ENCODE assay signal across 14 cellular contexts in genomic region chrX:118188977-118189376, GRCh38.
DNase-seq lines count a peak whose midpoint lies in the region; ATAC-seq, FAIRE-seq and TF ChIP-seq lines count a peak whose summit lies in the region.
"Had no signal": no experiment of that assay in that cellular context is flagged by ENCODE, and none has a peak within 500 bp of the region (broad histone marks: within the 10 kb centered on the region; RNA-seq: fewer than 3 reads in every experiment).

No MANE protein-coding gene starts in this region.

- POLR2A ChIA-PET in HepG2 (lab: Yijun Ruan, JAX): no interaction called here

- H3K4me3 ChIP-seq in BLaER1 treated with 17β-estradiol and CSF1 and Interleukin-3, amounts not matched to agents 10 nM and 100 nM: no peak overlapping the region
- H3K4me3 ChIP-seq in fibroblast of the aortic adventitia (ENCODE audit: low read depth, low read length) (no peak overlapping the region), smooth muscle cell (no peak overlapping the region), HepG2 (replicated peaks in 1 of 3; ENCODE audit: insufficient read depth in 1 of 3, low read depth in 2 of 3, low read length in 3 of 3) (no peak overlapping the region)
- H3K4me3 ChIP-seq: GM23248 had no signal

- no peak for TF ChIP-seq RAD21 in HepG2 (CRISPR knock-in tag; IDR thresholded peaks at IDR 0.05)

- H3K36me3 ChIP-seq in BLaER1 treated with 17β-estradiol and CSF1 and Interleukin-3, amounts not matched to agents 10 nM and 100 nM: no peaks in the 10 kb centered on the region
- H3K36me3 ChIP-seq in smooth muscle cell (ENCODE audit: low read depth): no peaks in the 10 kb centered on the region
- H3K36me3 ChIP-seq in HepG2 (replicated peaks in 1 of 2; ENCODE audit: control insufficient read depth in 1 of 2, insufficient read depth in 2 of 2, low read length in 2 of 2): no peaks in the 10 kb centered on the region

- H4K20me1 ChIP-seq in BLaER1 treated with 17β-estradiol and CSF1 and Interleukin-3, amounts not matched to agents 10 nM and 100 nM: no peaks in the 10 kb centered on the region
- H4K20me1 ChIP-seq in smooth muscle cell (ENCODE audit: low read depth) (no peaks in the 10 kb centered on the region), HepG2 (ENCODE audit: insufficient read depth, low read length) (no peaks in the 10 kb centered on the region)

- peaks cover 0 to 14% (median 5%) of the 10 kb centered on the region in 11 experiments; a peak in 5 of 22 replicates for H3K9me3 ChIP-seq in BLaER1 treated with 17β-estradiol and CSF1 and Interleukin-3, amounts not matched to agents 10 nM and 100 nM (replicated peaks in 1 of 11)
- H3K9me3 ChIP-seq in smooth muscle cell (replicated peaks; ENCODE audit: low read depth): no peaks in the 10 kb centered on the region
- no peaks in the 10 kb centered on the region for H3K9me3 ChIP-seq in HepG2 (ENCODE audit: low read length)

- peaks cover 0 to 34% (median 23%) of the 10 kb centered on the region in 10 experiments; a peak in 15 of 20 replicates for H3K4me1 ChIP-seq in BLaER1 treated with 17β-estradiol and CSF1 and Interleukin-3, amounts not matched to agents 10 nM and 100 nM
- H3K4me1 ChIP-seq in smooth muscle cell (ENCODE audit: low read depth) (no peaks in the 10 kb centered on the region), HepG2 (ENCODE audit: insufficient read depth, low read length) (no peaks in the 10 kb centered on the region)

- ATAC-seq in GM21529 (IDR thresholded peaks at IDR 0.05; ENCODE audit: unreplicated experiment): no peak
- no peak for ATAC-seq in HepG2

- no peaks in the 10 kb centered on the region for H3F3A ChIP-seq in smooth muscle cell (ENCODE audit: low read depth)

- CTCF ChIA-PET in HepG2 (lab: Yijun Ruan, JAX; ENCODE audit: low intra/inter-chr PET ratio, low total read pairs): no interaction called here

- no peak for TF ChIP-seq CTCF in fibroblast of the aortic adventitia (IDR thresholded peaks at IDR 0.05; ENCODE audit: insufficient read depth, low read length)
- no peak for TF ChIP-seq CTCF in smooth muscle cell (IDR thresholded peaks at IDR 0.05; ENCODE audit: borderline replicate concordance, insufficient read depth, poor library complexity, severe bottlenecking)
- no peak for TF ChIP-seq CTCF in HepG2 (CRISPR knock-in tag; IDR thresholded peaks at IDR 0.05)

- no TSS peak for BruUV-seq in HepG2 (replicated peaks; lab: Mats Ljungman, UMichigan)

- H3K4me2 ChIP-seq in BLaER1 treated with 17β-estradiol and CSF1 and Interleukin-3, amounts not matched to agents 10 nM and 100 nM: peak overlapping the region in 9 of 11 experiments; percentile 13 to 81 (median 49); a peak in 14 of 22 replicates
- H3K4me2 ChIP-seq in smooth muscle cell (no peak overlapping the region), HepG2 (ENCODE audit: low read depth, low read length) (no peak overlapping the region)

- no peak overlapping the region for H3K27ac ChIP-seq in BLaER1 treated with 17β-estradiol and CSF1 and Interleukin-3, amounts not matched to agents 10 nM and 100 nM
- H3K27ac ChIP-seq in smooth muscle cell (ENCODE audit: low read depth) (no peak overlapping the region), HepG2 (ENCODE audit: extremely low read length, insufficient read depth, low read length) (no peak overlapping the region)
- H3K27ac ChIP-seq: GM23248, HL-60 had no signal

- FAIRE-seq in GM12892 (lab: Jason Lieb, UNC) (peak; percentile 67), HepG2 (lab: Jason Lieb, UNC) (no peak)
- FAIRE-seq: frontal cortex had no signal

- WGBS in smooth muscle cell (ENCODE audit: low lambda C conversion rate): 19% methylated on average over 3 of the region's 3 CpGs
- 4% methylated on average over 3 of the region's 3 CpGs for WGBS in HepG2 (ENCODE audit: low lambda C conversion rate)

- TF ChIP-seq EP300 in HepG2 (IDR thresholded peaks at IDR 0.05; ENCODE audit: low read depth in 2 of 2, low read length in 2 of 2) (no peak), HepG2 (CRISPR knock-in tag; IDR thresholded peaks at IDR 0.05; ENCODE audit: borderline replicate concordance) (no peak)

- H2AFZ ChIP-seq in smooth muscle cell (ENCODE audit: low read depth) (no peak overlapping the region), HepG2 (ENCODE audit: low read length) (no peak overlapping the region)
- H2AFZ ChIP-seq: GM23248 had no signal

- TF ChIP-seq POLR2A in GM12892 (IDR thresholded peaks at IDR 0.05; ENCODE audit: low read depth, low read length) (no peak), HepG2 (IDR thresholded peaks at IDR 0.05; ENCODE audit: insufficient read depth in 1 of 2, low read depth in 2 of 2, low read length in 2 of 2) (no peak)

- peaks cover 0 to 5% (median 0%) of the 10 kb centered on the region in 11 experiments; a peak in 1 of 22 replicates for H3K27me3 ChIP-seq in BLaER1 treated with 17β-estradiol and CSF1 and Interleukin-3, amounts not matched to agents 10 nM and 100 nM
- H3K27me3 ChIP-seq in smooth muscle cell (ENCODE audit: low read depth): no peaks in the 10 kb centered on the region
- H3K27me3 ChIP-seq in HepG2 (ENCODE audit: control insufficient read depth in 1 of 2, insufficient read depth in 2 of 2, low read length in 2 of 2): no peaks in the 10 kb centered on the region

- H3K79me2 ChIP-seq in smooth muscle cell (ENCODE audit: low read depth) (no peaks in the 10 kb centered on the region), HepG2 (ENCODE audit: insufficient read depth, low read length) (no peaks in the 10 kb centered on the region)

- DNase-seq in GM12892 (ENCODE audit: insufficient read length): no peak
- DNase-seq in NCI-H345 treated with DMSO at 0.1 percent for 48 hours (lab: John Stamatoyannopoulos, UW; ENCODE audit: unreplicated experiment): peak; percentile 29
- DNase-seq in fibroblast of the aortic adventitia (ENCODE audit: low read depth): peak; percentile 4
- DNase-seq in smooth muscle cell (lab: John Stamatoyannopoulos, UW; ENCODE audit: unreplicated experiment): no peak
- DNase-seq in anterior cingulate cortex (lab: John Stamatoyannopoulos, UW): no peak
- no peak for DNase-seq in HepG2 (ENCODE audit: low spot score)
- DNase-seq: AML-193, GM23248, nephron progenitor cell, PC-3 had no signal

- no peak overlapping the region for H3K9ac ChIP-seq in BLaER1 treated with 17β-estradiol and CSF1 and Interleukin-3, amounts not matched to agents 10 nM and 100 nM
- H3K9ac ChIP-seq in smooth muscle cell (ENCODE audit: low read depth) (no peak overlapping the region), HepG2 (ENCODE audit: insufficient read depth, low read depth, low read length) (no peak overlapping the region)
- H3K9ac ChIP-seq: GM23248 had no signal

- intact Hi-C loops in HepG2 (cut with micrococcal nuclease; ENCODE audit: unreplicated experiment): no loop called here

- in situ Hi-C loops in HepG2 (cut with HindIII; ENCODE audit: extremely low pct_ligation_motif_present, low pct_unique_long_range_greater_than_20kb): no loop called here

TF ChIP-seq in HepG2, 621 proteins besides CTCF, POLR2A, EP300 and RAD21:
- TF ChIP-seq EED (CRISPR knock-in tag; IDR thresholded peaks at IDR 0.05) (no peak), ZNF598 (CRISPR knock-in tag; IDR thresholded peaks at IDR 0.05; ENCODE audit: borderline replicate concordance) (no peak), FUBP1 (CRISPR knock-in tag; IDR thresholded peaks at IDR 0.05; ENCODE audit: borderline replicate concordance) (no peak), SUZ12 (IDR thresholded peaks at IDR 0.05; ENCODE audit: low read depth, low read length) (no peak), TFDP2 (CRISPR knock-in tag; IDR thresholded peaks at IDR 0.05) (no peak), ZNF597 (CRISPR knock-in tag; IDR thresholded peaks at IDR 0.05) (no peak), ZNF879 (CRISPR knock-in tag; IDR thresholded peaks at IDR 0.05) (no peak), ZNF567 (CRISPR knock-in tag; IDR thresholded peaks at IDR 0.05; ENCODE audit: borderline replicate concordance) (no peak), ZNF878 (CRISPR knock-in tag; IDR thresholded peaks at IDR 0.05) (no peak), ZIK1 (CRISPR knock-in tag; IDR thresholded peaks at IDR 0.05; ENCODE audit: borderline replicate concordance, low read depth) (no peak), NFIB (CRISPR knock-in tag; IDR thresholded peaks at IDR 0.05; ENCODE audit: borderline replicate concordance) (no peak)

Comparison
In these comparisons a context has a peak if more than half of its experiments do, and no peak if none do; other contexts are left out.
1. H3K4me2 ChIP-seq: peak in BLaER1 treated with 17β-estradiol and CSF1 and Interleukin-3, amounts not matched to agents 10 nM and 100 nM (9 of 11); none in smooth muscle cell (single experiment) and HepG2 (single experiment).
2. DNase-seq: peak in NCI-H345 treated with DMSO at 0.1 percent for 48 hours (single experiment) and fibroblast of the aortic adventitia (single experiment); none in GM12892 (single experiment), smooth muscle cell (single experiment), anterior cingulate cortex (0 of 58) and HepG2 (single experiment).